21 cellular contexts compared by ENCODE assay signal in genomic region chr15:100945006-100945405, GRCh38. TPM values are rescaled to one million over a fixed set of nuclear protein-coding genes. Genes with fewer than 3 reads are reported as not detected.
DNase-seq lines count a peak whose midpoint lies in the region; ATAC-seq, FAIRE-seq and TF ChIP-seq lines count a peak whose summit lies in the region.
"Had no signal": no experiment of that assay in that cellular context is flagged by ENCODE, and none has a peak within 500 bp of the region (broad histone marks: within the 10 kb centered on the region; RNA-seq: fewer than 3 reads in every experiment).

No MANE protein-coding gene starts in this region.

- H3K79me2 ChIP-seq in Karpas-422 (ENCODE audit: low read length) (peaks cover 83% of the 10 kb centered on the region), osteoblast (ENCODE audit: insufficient read depth, low read length) (peaks cover 15% of the 10 kb centered on the region)

- no peak for TF ChIP-seq CTCF in osteoblast (IDR thresholded peaks at IDR 0.05; ENCODE audit: extremely low read depth, low read depth, low read length)

- H3K4me3 ChIP-seq in Karpas-422 (ENCODE audit: low read length) = no peak overlapping the region
- H3K4me3 ChIP-seq in mesenchymal stem cell (ENCODE audit: insufficient read depth in 1 of 2, low read depth in 1 of 2, low read length in 2 of 2) = peak overlapping the region in 1 of 2 experiments; percentile 67
- no peak overlapping the region for H3K4me3 ChIP-seq in osteoblast (ENCODE audit: insufficient read depth, low read length)
- H3K4me3 ChIP-seq: BLaER1 treated with 17β-estradiol and CSF1 and Interleukin-3, amounts not matched to agents 10 nM and 100 nM; K562 had no signal

- H2AFZ ChIP-seq in Karpas-422 (ENCODE audit: low read length) (no peak overlapping the region), mesenchymal stem cell (ENCODE audit: low read depth, low read length) (no peak overlapping the region), osteoblast (ENCODE audit: low read length) (no peak overlapping the region)

- H2AK5ac ChIP-seq in mesenchymal stem cell (ENCODE audit: low read length, severe bottlenecking) = no peak overlapping the region

- H3K36me3 ChIP-seq in Karpas-422 (ENCODE audit: insufficient read depth, low read length) (peaks cover 15% of the 10 kb centered on the region; the same call in 1 of the 2 replicates), mesenchymal stem cell (ENCODE audit: control insufficient read depth in 1 of 2, insufficient read depth in 2 of 2, low read depth in 1 of 2, low read length in 2 of 2) (peaks cover 0 to 5% of the 10 kb centered on the region in 2 experiments), osteoblast (ENCODE audit: insufficient read depth, low read length) (no peaks in the 10 kb centered on the region)
- H3K36me3 ChIP-seq: BLaER1 treated with 17β-estradiol and CSF1 and Interleukin-3, amounts not matched to agents 10 nM and 100 nM had no signal

- H2BK15ac ChIP-seq in mesenchymal stem cell (ENCODE audit: low read depth, poor library complexity, severe bottlenecking) = no peak overlapping the region

- no peaks in the 10 kb centered on the region for H3K79me1 ChIP-seq in mesenchymal stem cell (replicated peaks; ENCODE audit: low read length, poor library complexity, severe bottlenecking)

- no peaks in the 10 kb centered on the region for H3K9me3 ChIP-seq in Karpas-422 (ENCODE audit: low read length)
- H3K9me3 ChIP-seq in mesenchymal stem cell (ENCODE audit: control insufficient read depth, low read length) = no peaks in the 10 kb centered on the region
- no peaks in the 10 kb centered on the region for H3K9me3 ChIP-seq in osteoblast (ENCODE audit: low read depth, low read length)

- H3K14ac ChIP-seq in mesenchymal stem cell (ENCODE audit: low read length in 2 of 2) = no peak overlapping the region

- H3K27me3 ChIP-seq in Karpas-422 (ENCODE audit: low read length) = no peaks in the 10 kb centered on the region
- H3K27me3 ChIP-seq in mesenchymal stem cell (ENCODE audit: control insufficient read depth in 1 of 2, insufficient read depth in 1 of 2, low read length in 2 of 2) = no peaks in the 10 kb centered on the region
- H3K27me3 ChIP-seq in osteoblast (ENCODE audit: insufficient read depth, low read length) = no peaks in the 10 kb centered on the region
- H3K27me3 ChIP-seq: BLaER1 treated with 17β-estradiol and CSF1 and Interleukin-3, amounts not matched to agents 10 nM and 100 nM had no signal

- peaks cover 83% of the 10 kb centered on the region for H3K4me1 ChIP-seq in Karpas-422 (ENCODE audit: low read length)
- H3K4me1 ChIP-seq in mesenchymal stem cell (ENCODE audit: control insufficient read depth, insufficient read depth, low read depth, low read length) = peaks cover 4% of the 10 kb centered on the region
- H3K4me1 ChIP-seq in osteoblast (ENCODE audit: insufficient read depth, low read length) = peaks cover 5% of the 10 kb centered on the region

- H2BK12ac ChIP-seq in mesenchymal stem cell (ENCODE audit: low read length in 2 of 2) = no peak overlapping the region

- ATAC-seq in HG02981 (IDR thresholded peaks at IDR 0.05; ENCODE audit: unreplicated experiment) = no peak
- ATAC-seq: K562 had no signal

- WGBS in mesenchymal stem cell = 71% methylated on average over 7 of the region's 7 CpGs

- FAIRE-seq in GM12891 (lab: Jason Lieb, UNC) (peak; percentile 52), HTR-8/SVneo (lab: Jason Lieb, UNC) (no peak)
- FAIRE-seq: K562 had no signal

- H3K18ac ChIP-seq in mesenchymal stem cell (ENCODE audit: low read depth in 1 of 2, low read length in 2 of 2) = no peak overlapping the region

- TF ChIP-seq POLR2A in GM12891 (IDR thresholded peaks at IDR 0.05; ENCODE audit: low read depth, low read length) = no peak

- H3K9me2 ChIP-seq in Karpas-422 (replicated peaks; ENCODE audit: insufficient read depth, low read length) = no peaks in the 10 kb centered on the region

- no peak for DNase-seq in GM12891 (ENCODE audit: insufficient read length, low spot score)
- DNase-seq in Karpas-422 = no peak
- DNase-seq in mesenchymal stem cell = no peak
- DNase-seq in HTR-8/SVneo (ENCODE audit: insufficient read length, low spot score) = no peak
- no peak for DNase-seq in osteoblast (ENCODE audit: insufficient read length, low spot score, missing footprints)
- no peak for DNase-seq in NOMO-1 treated with dmso at 0.1 percent for 144 hours (lab: John Stamatoyannopoulos, UW; ENCODE audit: unreplicated experiment)
- DNase-seq: CD4-positive, alpha-beta memory T cell; GF-D8; GOT3; HCEC 1CT; NCI-H1092; NCI-H1436; NCI-H187 treated with DMSO at 0.1 percent for 48 hours; NCI-H2107; NCI-H345; NCI-H82; SHP77 had no signal

- no peak overlapping the region for H3K23ac ChIP-seq in mesenchymal stem cell (ENCODE audit: low read length in 2 of 2)

- H2BK120ac ChIP-seq in mesenchymal stem cell (ENCODE audit: low read depth, low read length) = no peak overlapping the region

- H3K27ac ChIP-seq in Karpas-422 (ENCODE audit: low read length) (peak overlapping the region; percentile 96), cingulate gyrus (ENCODE audit: low read depth, low read length) (peak overlapping the region; percentile 14), mesenchymal stem cell (ENCODE audit: low read length, poor library complexity, severe bottlenecking) (no peak overlapping the region), osteoblast (ENCODE audit: low read depth, low read length) (no peak overlapping the region)
- H3K27ac ChIP-seq: BLaER1 treated with 17β-estradiol and CSF1 and Interleukin-3, amounts not matched to agents 10 nM and 100 nM had no signal

- H4K8ac ChIP-seq in mesenchymal stem cell (ENCODE audit: low read length) = no peak overlapping the region

- H3K4ac ChIP-seq in mesenchymal stem cell (ENCODE audit: low read depth in 1 of 2, low read length in 2 of 2) = no peak overlapping the region

- H2BK5ac ChIP-seq in mesenchymal stem cell (ENCODE audit: low read depth, low read length, poor library complexity, severe bottlenecking) = no peak overlapping the region

- H3K4me2 ChIP-seq in Karpas-422 (ENCODE audit: low read depth, low read length, poor library complexity, severe bottlenecking) (no peak overlapping the region), mesenchymal stem cell (ENCODE audit: low read length, poor library complexity, severe bottlenecking) (no peak overlapping the region), osteoblast (ENCODE audit: insufficient read depth, low read length) (no peak overlapping the region)

- no peak overlapping the region for H4K91ac ChIP-seq in mesenchymal stem cell (ENCODE audit: low read length)

- H3K9ac ChIP-seq in Karpas-422 (ENCODE audit: low read length) (no peak overlapping the region), mesenchymal stem cell (ENCODE audit: low read length) (peak overlapping the region; percentile 74)
- H3K9ac ChIP-seq: BLaER1 treated with 17β-estradiol and CSF1 and Interleukin-3, amounts not matched to agents 10 nM and 100 nM had no signal

- H4K20me1 ChIP-seq in Karpas-422 (ENCODE audit: insufficient read depth, low read depth, low read length) = no peaks in the 10 kb centered on the region
- H4K20me1 ChIP-seq in osteoblast (ENCODE audit: insufficient read depth, low read length) = no peaks in the 10 kb centered on the region
- H4K20me1 ChIP-seq: BLaER1 treated with 17β-estradiol and CSF1 and Interleukin-3, amounts not matched to agents 10 nM and 100 nM had no signal

TF ChIP-seq in GM12891, 5 proteins besides CTCF, POLR2A, EP300 and RAD21:
- TF ChIP-seq SPI1 (IDR thresholded peaks at IDR 0.05; ENCODE audit: low read depth, low read length) = no peak
- TF ChIP-seq POU2F2 (IDR thresholded peaks at IDR 0.05; ENCODE audit: low read depth, low read length) = no peak
- TF ChIP-seq TAF1 (IDR thresholded peaks at IDR 0.05; ENCODE audit: low read depth, low read length) = no peak
- no peak for TF ChIP-seq POLR2AphosphoS5 (IDR thresholded peaks at IDR 0.05; ENCODE audit: low read depth, low read length)
- no peak for TF ChIP-seq PAX5 (IDR thresholded peaks at IDR 0.05; ENCODE audit: insufficient read depth, low read length, severe bottlenecking)

RNA-seq across cellular contexts. Expression of gene LRRK1, which starts 25.8 kb away (rescaled TPM):
- polyA plus RNA-seq in GM12891 (2012; ENCODE audit: low read depth, missing spikeins) = 16.3 TPM
- 46.6 and 87.3 TPM in 2 replicates for total RNA-seq in Karpas-422 (2014; rRNA removed; shearing (Covaris generic); ENCODE audit: low replicate concordance)
- polyA plus RNA-seq in mesenchymal stem cell (2013, experiment 1 of 2) = 1.8 TPM
- 1.5 TPM for polyA plus RNA-seq in mesenchymal stem cell (2013, experiment 2 of 2)
- 14.1 and 15.2 TPM in 2 replicates for total RNA-seq in osteoblast

Comparison
In these comparisons a context has a peak if more than half of its experiments do, and no peak if none do; other contexts are left out.
1. H3K27ac ChIP-seq: peak in Karpas-422 (single experiment) and cingulate gyrus (single experiment); none in mesenchymal stem cell (single experiment) and osteoblast (single experiment).